ENCODE assay signal across 13 cellular contexts in the genomic region with DNA sequence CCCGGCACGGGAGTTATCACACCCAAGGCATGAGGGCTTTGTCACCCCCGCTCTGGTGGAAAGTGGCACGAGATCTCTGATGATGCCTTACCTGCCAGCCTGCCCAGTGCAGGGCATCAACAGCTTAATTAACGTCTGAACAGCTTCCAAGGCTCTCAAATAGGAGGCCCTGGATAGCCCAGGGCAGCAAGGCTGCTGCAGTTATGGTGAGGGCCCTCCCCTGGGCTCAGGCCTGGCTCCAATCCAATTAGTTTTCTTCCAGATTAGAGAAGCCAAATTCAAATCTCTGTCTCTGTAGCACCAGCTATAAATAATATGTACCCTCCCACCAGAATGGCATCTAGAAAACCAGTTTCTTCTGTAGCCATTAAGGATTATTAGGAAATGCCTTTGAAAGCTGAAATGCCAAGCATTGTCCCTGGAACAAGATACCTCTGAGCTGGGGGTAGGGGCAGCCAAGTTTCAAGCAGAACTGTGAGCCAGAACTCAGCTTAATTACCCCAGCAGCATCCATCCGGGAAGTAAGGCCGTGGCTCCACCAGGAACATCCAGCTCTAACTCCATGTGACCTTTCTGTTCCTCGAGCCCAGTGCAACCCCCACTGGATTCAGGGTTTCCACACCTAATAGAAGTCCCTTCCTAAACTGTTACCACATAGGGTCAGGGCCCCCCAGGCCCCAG. TPM values are rescaled to one million over a fixed set of nuclear protein-coding genes. Genes with fewer than 3 reads are reported as not detected.
DNase-seq lines count a peak whose midpoint lies in the region; ATAC-seq, FAIRE-seq and TF ChIP-seq lines count a peak whose summit lies in the region.
"Had no signal": no experiment of that assay in that cellular context is flagged by ENCODE, and none has a peak within 500 bp of the region (broad histone marks: within the 10 kb centered on the region; RNA-seq: fewer than 3 reads in every experiment).

No MANE protein-coding gene starts in this region.

- peaks cover 4% of the 10 kb centered on the region; the same call in 1 of the 2 replicates for H4K20me1 ChIP-seq in HepG2 (ENCODE audit: insufficient read depth, low read length)
- H4K20me1 ChIP-seq in endothelial cell of umbilical vein (replicated peaks; ENCODE audit: control insufficient read depth, extremely low read depth, insufficient read depth, low read length) = no peaks in the 10 kb centered on the region

- no peak for ATAC-seq in HepG2
- peak; percentile 13 for ATAC-seq in aorta (ENCODE audit: low FRiP score)
- ATAC-seq: naive thymus-derived CD4-positive, alpha-beta T cell had no signal

- TF ChIP-seq EP300 in HepG2 (IDR thresholded peaks at IDR 0.05; ENCODE audit: low read depth in 2 of 2, low read length in 2 of 2) = no peak
- TF ChIP-seq EP300 in HepG2 (CRISPR knock-in tag; IDR thresholded peaks at IDR 0.05; ENCODE audit: borderline replicate concordance) = no peak

- WGBS in liver = 85% methylated on average over 8 of the region's 8 CpGs
- WGBS in HepG2 (ENCODE audit: low lambda C conversion rate) = no CpG with 5 or more reads among the region's 8 CpGs
- 35 to 37% methylated on average over 8 of the region's 8 CpGs for WGBS in aorta, 2 donors

- TF ChIP-seq CTCF in liver (IDR thresholded peaks at IDR 0.05; ENCODE audit: low read depth, low read length, missing input control) (no peak), HepG2 (CRISPR knock-in tag; IDR thresholded peaks at IDR 0.05) (no peak), endothelial cell of umbilical vein (IDR thresholded peaks at IDR 0.05; ENCODE audit: extremely low read depth in 1 of 2, insufficient read depth in 1 of 2, low read depth in 1 of 2, low read length in 2 of 2) (no peak)

- H3K27me3 ChIP-seq in liver (ENCODE audit: control insufficient read depth in 4 of 4, insufficient read depth in 4 of 4, low read length in 3 of 4) (peaks cover 0 to 15% (median under 1%) of the 10 kb centered on the region in 4 donors), HepG2 (ENCODE audit: control insufficient read depth in 1 of 2, insufficient read depth in 2 of 2, low read length in 2 of 2) (no peaks in the 10 kb centered on the region), endothelial cell of umbilical vein (ENCODE audit: control insufficient read depth in 2 of 2, insufficient read depth in 2 of 2, low read length in 2 of 2) (no peaks in the 10 kb centered on the region), muscle layer of duodenum (ENCODE audit: low read depth, low read length) (no peaks in the 10 kb centered on the region), aorta (ENCODE audit: control insufficient read depth in 1 of 2, insufficient read depth in 2 of 2, low read length in 1 of 2) (no peaks in the 10 kb centered on the region)

- intact Hi-C loops in HepG2 (cut with micrococcal nuclease; ENCODE audit: unreplicated experiment) = loop anchor here (5.0 kb wide), 2 partner anchors 50 to 285 kb away; a partner anchor contains a TSS
- intact Hi-C loops in endothelial cell of umbilical vein (cut with micrococcal nuclease) = no loop called here
- intact Hi-C loops in aorta (cut with DNase I) = no loop called here

- no TSS peak for BruUV-seq in HepG2 (replicated peaks; lab: Mats Ljungman, UMichigan)
- BruUV-seq in endothelial cell of umbilical vein (replicated peaks; lab: Mats Ljungman, UMichigan) = no TSS peak

- H3K4me3 ChIP-seq in liver (ENCODE audit: low read depth in 1 of 3, low read length in 3 of 3) = no peak overlapping the region
- no peak overlapping the region for H3K4me3 ChIP-seq in HepG2 (replicated peaks in 1 of 3; ENCODE audit: insufficient read depth in 1 of 3, low read depth in 2 of 3, low read length in 3 of 3)
- H3K4me3 ChIP-seq in endothelial cell of umbilical vein (replicated peaks in 1 of 3; ENCODE audit: insufficient read depth in 1 of 3, low read depth in 1 of 3, low read length in 3 of 3) = no peak overlapping the region
- no peak overlapping the region for H3K4me3 ChIP-seq in muscle layer of duodenum (ENCODE audit: low read depth in 1 of 2, low read length in 2 of 2)
- H3K4me3 ChIP-seq in aorta (ENCODE audit: low read length in 2 of 2) = no peak overlapping the region
- H3K4me3 ChIP-seq: HAP-1 had no signal

- H3K36me3 ChIP-seq in liver (ENCODE audit: control insufficient read depth in 4 of 4, insufficient read depth in 3 of 4, low read depth in 1 of 4, low read length in 3 of 4) (no peaks in the 10 kb centered on the region), HepG2 (replicated peaks in 1 of 2; ENCODE audit: control insufficient read depth in 1 of 2, insufficient read depth in 2 of 2, low read length in 2 of 2) (no peaks in the 10 kb centered on the region), endothelial cell of umbilical vein (ENCODE audit: control insufficient read depth in 2 of 2, extremely low read depth in 1 of 2, insufficient read depth in 2 of 2, low read length in 2 of 2) (peaks cover 0 to 4% of the 10 kb centered on the region in 2 experiments), muscle layer of duodenum (ENCODE audit: control insufficient read depth in 1 of 2, insufficient read depth in 2 of 2, low read length in 2 of 2) (peaks cover 0 to 5% of the 10 kb centered on the region in 2 donors), aorta (ENCODE audit: control insufficient read depth in 1 of 2, insufficient read depth in 2 of 2, low read length in 1 of 2) (no peaks in the 10 kb centered on the region)
- H3K36me3 ChIP-seq: HAP-1 had no signal

- dilution Hi-C loops in endothelial cell of umbilical vein (cut with MboI; ENCODE audit: extremely low pct_ligation_motif_present, low sequenced_read_pairs) = no loop called here

- H3K9me3 ChIP-seq in liver (ENCODE audit: control insufficient read depth in 4 of 4, low read length in 3 of 4) (no peaks in the 10 kb centered on the region), HepG2 (ENCODE audit: low read length) (no peaks in the 10 kb centered on the region), endothelial cell of umbilical vein (replicated peaks; ENCODE audit: control insufficient read depth, insufficient read depth, low read length) (no peaks in the 10 kb centered on the region), muscle layer of duodenum (ENCODE audit: control insufficient read depth in 1 of 2, low read length in 2 of 2) (no peaks in the 10 kb centered on the region), aorta (ENCODE audit: control insufficient read depth, low read length) (no peaks in the 10 kb centered on the region)
- H3K9me3 ChIP-seq: HAP-1 had no signal

- H3K9me1 ChIP-seq in endothelial cell of umbilical vein (replicated peaks; ENCODE audit: control insufficient read depth, extremely low read depth, insufficient read depth, low read length) = no peaks in the 10 kb centered on the region

- CTCF ChIA-PET in HepG2 (lab: Yijun Ruan, JAX; ENCODE audit: low intra/inter-chr PET ratio, low total read pairs) = no interaction called here
- CTCF ChIA-PET in endothelial cell of umbilical vein (lab: Charles Lee) = interaction anchor here (0.5 to 7.3 kb wide), 8 partner anchors 12 to 1597 kb away, joined by 4 to 76 read pairs (median 14); a partner anchor contains a TSS

- TF ChIP-seq POLR2A in HepG2 (IDR thresholded peaks at IDR 0.05; ENCODE audit: insufficient read depth in 1 of 2, low read depth in 2 of 2, low read length in 2 of 2) (no peak), endothelial cell of umbilical vein (IDR thresholded peaks at IDR 0.05; ENCODE audit: low read depth, low read length) (no peak)

- H3K27ac ChIP-seq in liver (ENCODE audit: low read depth in 1 of 2, low read length in 2 of 2) (no peak overlapping the region), HepG2 (ENCODE audit: extremely low read length, insufficient read depth, low read length) (no peak overlapping the region), endothelial cell of umbilical vein (ENCODE audit: insufficient read depth, low read depth, low read length) (no peak overlapping the region), muscle layer of duodenum (ENCODE audit: low read length) (peak overlapping the region; percentile 48), aorta (ENCODE audit: low read depth in 1 of 2, low read length in 2 of 2) (peak overlapping the region in 1 of 2 donors; percentile 11)
- H3K27ac ChIP-seq: WERI-Rb-1 had no signal

- DNase-seq in HepG2 (ENCODE audit: low spot score) (no peak), endothelial cell of umbilical vein (ENCODE audit: low read depth, low spot score) (peak; percentile 40), aorta (no peak), NCI-H128 (lab: John Stamatoyannopoulos, UW; ENCODE audit: unreplicated experiment) (no peak), GM19240 (ENCODE audit: insufficient read length, low spot score) (no peak), activated gamma-delta T cell treated with Interleukin-2 at 50 U/mL for 16 hours (no peak)
- DNase-seq: cortex of kidney; naive thymus-derived CD4-positive, alpha-beta T cell; NCI-H1417 treated with DMSO at 0.1 percent for 48 hours; WERI-Rb-1 had no signal

- in situ Hi-C loops in HepG2 (cut with HindIII; ENCODE audit: extremely low pct_ligation_motif_present, low pct_unique_long_range_greater_than_20kb) = loop anchor here (10.0 kb wide), 1 partner anchor 292 kb away; a partner anchor contains a TSS

- H3K4me2 ChIP-seq in HepG2 (ENCODE audit: low read depth, low read length) (no peak overlapping the region), endothelial cell of umbilical vein (ENCODE audit: insufficient read depth, low read length) (no peak overlapping the region)

- no peak overlapping the region for H3K9ac ChIP-seq in liver (ENCODE audit: low read depth in 1 of 2, low read length in 2 of 2)
- no peak overlapping the region for H3K9ac ChIP-seq in HepG2 (ENCODE audit: insufficient read depth, low read depth, low read length)
- H3K9ac ChIP-seq in endothelial cell of umbilical vein (replicated peaks; ENCODE audit: extremely low read depth, insufficient read depth, low read length) = no peak overlapping the region

- TF ChIP-seq RAD21 in liver (IDR thresholded peaks at IDR 0.05) = no peak
- TF ChIP-seq RAD21 in HepG2 (CRISPR knock-in tag; IDR thresholded peaks at IDR 0.05) = no peak

- no peak for FAIRE-seq in HepG2 (lab: Jason Lieb, UNC)
- no peak for FAIRE-seq in endothelial cell of umbilical vein (lab: Jason Lieb, UNC)

- H2AFZ ChIP-seq in HepG2 (ENCODE audit: low read length) (no peak overlapping the region), endothelial cell of umbilical vein (ENCODE audit: low read depth, low read length) (no peak overlapping the region)

- no peaks in the 10 kb centered on the region for H3K79me2 ChIP-seq in HepG2 (ENCODE audit: insufficient read depth, low read length)
- H3K79me2 ChIP-seq in endothelial cell of umbilical vein (ENCODE audit: control insufficient read depth, insufficient read depth, low read length) = peaks cover 28% of the 10 kb centered on the region

- POLR2A ChIA-PET in HepG2 (lab: Yijun Ruan, JAX) = interaction anchor here (0.6 to 0.9 kb wide), 2 partner anchors 10 to 11 kb away, joined by 3 to 4 read pairs; no protein-coding TSS in a partner anchor
- POLR2A ChIA-PET in endothelial cell of umbilical vein (lab: Charles Lee) = interaction anchor here (1.2 to 1.6 kb wide), 3 partner anchors 10 to 285 kb away, joined by 4 to 7 read pairs (median 5); a partner anchor contains a TSS

- H3K4me1 ChIP-seq in liver (ENCODE audit: control insufficient read depth in 4 of 4, insufficient read depth in 4 of 4, low read length in 3 of 4) (peaks cover 0 to 2% (median 0%) of the 10 kb centered on the region in 4 donors), HepG2 (ENCODE audit: insufficient read depth, low read length) (peaks cover 40% of the 10 kb centered on the region), endothelial cell of umbilical vein (ENCODE audit: control insufficient read depth, extremely low read depth, insufficient read depth, low read length) (no peaks in the 10 kb centered on the region), muscle layer of duodenum (ENCODE audit: control insufficient read depth in 1 of 2, insufficient read depth in 2 of 2, low read length in 2 of 2) (peaks cover 0 to 8% of the 10 kb centered on the region in 2 donors), aorta (ENCODE audit: control insufficient read depth in 1 of 2, insufficient read depth in 2 of 2, low read length in 2 of 2) (peaks cover 0 to 5% of the 10 kb centered on the region in 2 donors)
- H3K4me1 ChIP-seq: HAP-1 had no signal

RNA-seq across cellular contexts. Expression of a gene that starts 12.5 kb away (rescaled TPM):
- total RNA-seq in liver (10 to 100 TPM; 14.3 to 46.4 TPM), HepG2 (2016; rRNA removed; fragmentation: Illumina TruSeq; extraction: Trizol) (2.6 and 6.8 TPM in 2 replicates), endothelial cell of umbilical vein (256 and 257 TPM in 2 replicates), aorta (10 to 100 TPM; 88.2 to 95.1 TPM)
- polyA plus RNA-seq in liver (10 to 100 TPM; 29.8 to 49.2 TPM), HepG2 (2011; rRNA removed) (40.2 and 70.2 TPM in 2 replicates), endothelial cell of umbilical vein (415 and 427 TPM in 2 replicates), aorta (100 to 1,000 TPM in 1 of 2 donors, 10 to 100 TPM in 1; 24.5 to 181 TPM)
- total RNA-seq in HepG2 (2016; cell fraction: cytosol; rRNA removed; fragmentation: Illumina TruSeq; extraction: Trizol; ENCODE audit: low read depth) = 0.18 and 0.20 TPM in 2 replicates
- total RNA-seq in HepG2 (2016; cell fraction: insoluble cytoplasmic fraction; rRNA removed; fragmentation: Illumina TruSeq; extraction: Trizol) = 2.0 and 6.7 TPM in 2 replicates
- 1.3 and 1.4 TPM in 2 replicates for total RNA-seq in HepG2 (2016; cell fraction: membrane; rRNA removed; fragmentation: Illumina TruSeq; extraction: Trizol)
- 7.0 and 10.0 TPM in 2 replicates for total RNA-seq in HepG2 (2016; cell fraction: nucleus; rRNA removed; fragmentation: Illumina TruSeq; extraction: Trizol)
- polyA plus RNA-seq in HepG2 (2011; cell fraction: cytosol; rRNA removed) = 44.6 and 54.0 TPM in 2 replicates
- polyA plus RNA-seq in HepG2 (2011; cell fraction: nucleus; rRNA removed) = 71.3 and 95.1 TPM in 2 replicates
- polyA plus RNA-seq in HepG2 (2012) = 58.7 and 90.3 TPM in 2 replicates
- polyA plus RNA-seq in HepG2 (2016; cell fraction: cytosol; fragmentation: Illumina TruSeq; extraction: Trizol; ENCODE audit: low read depth) = 0.42 and 0.75 TPM in 2 replicates
- polyA plus RNA-seq in HepG2 (2016; cell fraction: insoluble cytoplasmic fraction; fragmentation: Illumina TruSeq; extraction: Trizol; ENCODE audit: low read depth) = 2.1 and 3.2 TPM in 2 replicates
- 0.87 and 1.2 TPM in 2 replicates for polyA plus RNA-seq in HepG2 (2016; cell fraction: membrane; fragmentation: Illumina TruSeq; extraction: Trizol; ENCODE audit: low read depth)
- polyA plus RNA-seq in HepG2 (2016; cell fraction: nucleus; fragmentation: Illumina TruSeq; extraction: Trizol; ENCODE audit: insufficient read depth, low read depth) = 16.2 and 17.3 TPM in 2 replicates
- polyA minus RNA-seq in HepG2 (2011; rRNA and poly(A)+ RNA removed; ENCODE audit: low replicate concordance) = 13.5 and 31.5 TPM in 2 replicates
- polyA minus RNA-seq in HepG2 (2011; cell fraction: cytosol; rRNA and poly(A)+ RNA removed) = 14.6 and 31.0 TPM in 2 replicates
- 11.6 and 13.1 TPM in 2 replicates for polyA minus RNA-seq in HepG2 (2011; cell fraction: nucleus; rRNA and poly(A)+ RNA removed)
- 285 and 310 TPM in 2 replicates for polyA plus RNA-seq in endothelial cell of umbilical vein (2011; cell fraction: cytosol; rRNA removed)
- 246 TPM in 2 replicates for polyA plus RNA-seq in endothelial cell of umbilical vein (2011; cell fraction: nucleus; rRNA removed)
- 298 and 334 TPM in 2 replicates for polyA plus RNA-seq in endothelial cell of umbilical vein (2012)
- 188 and 193 TPM in 2 replicates for polyA minus RNA-seq in endothelial cell of umbilical vein
- polyA minus RNA-seq in endothelial cell of umbilical vein (2011; cell fraction: cytosol; rRNA and poly(A)+ RNA removed) = 10.0 TPM
- 46.6 and 55.2 TPM in 2 replicates for polyA minus RNA-seq in endothelial cell of umbilical vein (2011; cell fraction: nucleus; rRNA and poly(A)+ RNA removed)
